Comparison of ENCODE assay signal across 1 cellular context in genomic region chr5:141669519-141669918, GRCh38.
TF ChIP-seq lines count a peak whose summit lies in the region.

No MANE protein-coding gene starts in this region.

TF ChIP-seq in HCT116, 20 proteins besides CTCF, POLR2A, EP300 and RAD21:
- no peak for TF ChIP-seq MAX (IDR thresholded peaks at IDR 0.05)
- TF ChIP-seq ATF3 (IDR thresholded peaks at IDR 0.05): no peak
- TF ChIP-seq ELF1 (IDR thresholded peaks at IDR 0.05; ENCODE audit: borderline replicate concordance, low read depth): no peak
- no peak for TF ChIP-seq REST (IDR thresholded peaks at IDR 0.05; ENCODE audit: low read depth)
- TF ChIP-seq JUND (IDR thresholded peaks at IDR 0.05): no peak
- TF ChIP-seq FOSL1 (IDR thresholded peaks at IDR 0.05; ENCODE audit: low read depth): no peak
- no peak for TF ChIP-seq ZFX (IDR thresholded peaks at IDR 0.05)
- no peak for TF ChIP-seq EGR1 (IDR thresholded peaks at IDR 0.05; ENCODE audit: low read depth)
TF ChIP-seq in HCT116: peak in this region for 0.
